ENCODE assay signal across 19 cellular contexts in the genomic region with DNA sequence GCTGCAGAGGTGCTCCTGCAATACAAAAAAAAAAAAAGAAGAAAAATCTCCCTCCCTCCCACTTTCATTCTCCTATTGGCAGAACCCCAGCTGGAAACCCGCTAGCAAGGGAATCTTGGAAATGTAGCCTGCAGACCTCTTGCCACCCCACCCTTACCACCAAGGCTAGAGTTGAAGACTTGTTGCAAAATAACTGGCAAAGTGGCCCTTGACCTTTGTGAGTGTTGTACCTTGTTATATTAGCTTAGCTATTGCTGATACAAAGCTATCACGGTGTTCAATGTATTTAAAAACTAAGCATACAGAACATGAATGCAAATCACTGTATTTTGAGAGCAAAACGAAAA. TPM values are rescaled to one million over a fixed set of nuclear protein-coding genes. Genes with fewer than 3 reads are reported as not detected.
DNase-seq lines count a peak whose midpoint lies in the region; ATAC-seq, FAIRE-seq and TF ChIP-seq lines count a peak whose summit lies in the region.
"Had no signal": no experiment of that assay in that cellular context is flagged by ENCODE, and none has a peak within 500 bp of the region (broad histone marks: within the 10 kb centered on the region; RNA-seq: fewer than 3 reads in every experiment).

No MANE protein-coding gene starts in this region.

- no peak for TF ChIP-seq POLR2A in A549 (IDR thresholded peaks at IDR 0.05; ENCODE audit: low read length)

- peak overlapping the region; percentile 6 for H3K27ac Mint-ChIP-seq in chondrocyte (ENCODE audit: unreplicated experiment)

- no peak for TF ChIP-seq EP300 in A549 (IDR thresholded peaks at IDR 0.05)

- no peaks in the 10 kb centered on the region for H3K27me3 Mint-ChIP-seq in chondrocyte (ENCODE audit: low read depth)

- H3K4me3 ChIP-seq in A549 (no peak overlapping the region), lower lobe of right lung (no peak overlapping the region)
- H3K4me3 ChIP-seq: breast epithelium had no signal

- H3K36me3 Mint-ChIP-seq in chondrocyte (ENCODE audit: low read depth) = peaks cover 6% of the 10 kb centered on the region

- POLR2A ChIA-PET in A549 (lab: Yijun Ruan, JAX) = interaction anchor here (0.6 kb wide), 1 partner anchor 67 kb away, joined by 4 read pairs; no protein-coding TSS in a partner anchor

- H3K4me1 ChIP-seq in A549 (peaks cover 34% of the 10 kb centered on the region), lower lobe of right lung (peaks cover 10% of the 10 kb centered on the region)
- H3K4me1 ChIP-seq: breast epithelium had no signal

- CTCF ChIA-PET in A549 (lab: Yijun Ruan, JAX) = interaction anchor here (0.8 kb wide), 1 partner anchor 31 kb away, joined by 3 read pairs; no protein-coding TSS in a partner anchor

- H3K4me1 Mint-ChIP-seq in chondrocyte (ENCODE audit: low read depth) = peaks cover 23% of the 10 kb centered on the region

- TF ChIP-seq CTCF in A549 (IDR thresholded peaks at IDR 0.05) (no peak), chondrocyte (IDR thresholded peaks at IDR 0.05) (no peak), lower lobe of right lung (IDR thresholded peaks at IDR 0.05) (no peak)

- FAIRE-seq in A549 (lab: Jason Lieb, UNC) (no peak), GM19239 (lab: Jason Lieb, UNC) (no peak)
- FAIRE-seq: RCC 7860 had no signal

- peak overlapping the region; percentile 54 for H3K4me2 ChIP-seq in A549

- TF ChIP-seq RAD21 in A549 (conservative IDR thresholded peaks at IDR 0.05 in 1 of 2, IDR thresholded peaks at IDR 0.05 in 1 of 2) = no peak

- DNase-seq in A549 (ENCODE audit: low read depth in 1 of 2, low spot score in 1 of 2) (no peak), LHCN-M2 (ENCODE audit: low read depth) (peak; percentile 32), chondrocyte (ENCODE audit: low spot score) (no peak), lower lobe of right lung (peak; percentile 55), GM19239 (ENCODE audit: insufficient read length, low spot score) (no peak), UCSD-AML1 (lab: John Stamatoyannopoulos, UW; ENCODE audit: unreplicated experiment) (no peak), anterior cingulate cortex (lab: John Stamatoyannopoulos, UW) (no peak)
- DNase-seq: activated naive CD4-positive, alpha-beta T cell treated with Interleukin-2 at 50 U/mL for 16 hours; effector CD4-positive, alpha-beta T cell; hypothalamus; left cardiac atrium; NCI-H2029 treated with DMSO at 0.1 percent for 48 hours; NCI-H748 treated with DMSO at 0.1 percent for 48 hours; posterior cingulate gyrus; stimulated activated naive CD4-positive, alpha-beta T cell had no signal

- H3K27me3 ChIP-seq in lower lobe of right lung (ENCODE audit: low read depth) = no peaks in the 10 kb centered on the region
- H3K27me3 ChIP-seq: breast epithelium had no signal

- intact Hi-C loops in lower lobe of right lung (cut with DNase I) = no loop called here

- no peaks in the 10 kb centered on the region for H3K36me3 ChIP-seq in lower lobe of right lung
- H3K36me3 ChIP-seq: breast epithelium had no signal

- peak overlapping the region in 1 of 2 experiments; percentile 54; a peak in 1 of 6 replicates for H3K27ac ChIP-seq in A549
- H3K27ac ChIP-seq in lower lobe of right lung = no peak overlapping the region
- H3K27ac ChIP-seq: breast epithelium had no signal

- H3K4me3 Mint-ChIP-seq in chondrocyte (ENCODE audit: unreplicated experiment) = no peak overlapping the region

- WGBS in A549 (ENCODE audit: missing lambda C conversion rate) = 81% methylated on average over 3 of the region's 3 CpGs

- no peaks in the 10 kb centered on the region for H3K9me3 Mint-ChIP-seq in chondrocyte (ENCODE audit: low read depth)

- ATAC-seq in A549 = no peak
- peak; percentile 79 to 94 for ATAC-seq in lower lobe of right lung
- ATAC-seq in HG02884 (IDR thresholded peaks at IDR 0.05; ENCODE audit: unreplicated experiment) = no peak

- H3K9me3 ChIP-seq in A549 (no peaks in the 10 kb centered on the region), lower lobe of right lung (no peaks in the 10 kb centered on the region)
- H3K9me3 ChIP-seq: breast epithelium had no signal

TF ChIP-seq in A549, 52 proteins besides CTCF, POLR2A, EP300 and RAD21:
- no peak for TF ChIP-seq CHD4 (IDR thresholded peaks at IDR 0.05; ENCODE audit: borderline replicate concordance)
- no peak for TF ChIP-seq EHF (CRISPR knock-in tag; IDR thresholded peaks at IDR 0.05)
- no peak for TF ChIP-seq NR3C1 (IDR thresholded peaks at IDR 0.05)
- TF ChIP-seq, protein P1, sequence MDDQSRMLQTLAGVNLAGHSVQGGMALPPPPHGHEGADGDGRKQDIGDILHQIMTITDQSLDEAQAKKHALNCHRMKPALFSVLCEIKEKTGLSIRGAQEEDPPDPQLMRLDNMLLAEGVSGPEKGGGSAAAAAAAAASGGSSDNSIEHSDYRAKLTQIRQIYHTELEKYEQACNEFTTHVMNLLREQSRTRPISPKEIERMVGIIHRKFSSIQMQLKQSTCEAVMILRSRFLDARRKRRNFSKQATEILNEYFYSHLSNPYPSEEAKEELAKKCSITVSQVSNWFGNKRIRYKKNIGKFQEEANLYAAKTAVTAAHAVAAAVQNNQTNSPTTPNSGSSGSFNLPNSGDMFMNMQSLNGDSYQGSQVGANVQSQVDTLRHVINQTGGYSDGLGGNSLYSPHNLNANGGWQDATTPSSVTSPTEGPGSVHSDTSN (IDR thresholded peaks at IDR 0.05) = no peak
- no peak for TF ChIP-seq CHD2 (IDR thresholded peaks at IDR 0.05; ENCODE audit: low read length, partially characterized antibody)
- no peak for TF ChIP-seq EHMT2 (IDR thresholded peaks at IDR 0.05; ENCODE audit: low read depth)
- TF ChIP-seq BHLHE40 (IDR thresholded peaks at IDR 0.05; ENCODE audit: low read depth, low read length) = no peak
- TF ChIP-seq PHF8 (IDR thresholded peaks at IDR 0.05; ENCODE audit: borderline replicate concordance, low read depth) = no peak
- no peak for TF ChIP-seq KDM1A (IDR thresholded peaks at IDR 0.05; ENCODE audit: low read depth)
- TF ChIP-seq, protein P2, sequence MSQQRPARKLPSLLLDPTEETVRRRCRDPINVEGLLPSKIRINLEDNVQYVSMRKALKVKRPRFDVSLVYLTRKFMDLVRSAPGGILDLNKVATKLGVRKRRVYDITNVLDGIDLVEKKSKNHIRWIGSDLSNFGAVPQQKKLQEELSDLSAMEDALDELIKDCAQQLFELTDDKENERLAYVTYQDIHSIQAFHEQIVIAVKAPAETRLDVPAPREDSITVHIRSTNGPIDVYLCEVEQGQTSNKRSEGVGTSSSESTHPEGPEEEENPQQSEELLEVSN (IDR thresholded peaks at IDR 0.05; ENCODE audit: borderline replicate concordance, low read depth) = no peak
- TF ChIP-seq FOXS1 (CRISPR knock-in tag; IDR thresholded peaks at IDR 0.05) = no peak
- no peak for TF ChIP-seq POLR2AphosphoS2 (conservative IDR thresholded peaks at IDR 0.05; ENCODE audit: low read length)
- TF ChIP-seq HOXA7 (CRISPR knock-in tag; IDR thresholded peaks at IDR 0.05) = no peak
- TF ChIP-seq TP53 (CRISPR knock-in tag; IDR thresholded peaks at IDR 0.05) = no peak
- TF ChIP-seq CBX8 (IDR thresholded peaks at IDR 0.05) = no peak
- TF ChIP-seq, protein P3, sequence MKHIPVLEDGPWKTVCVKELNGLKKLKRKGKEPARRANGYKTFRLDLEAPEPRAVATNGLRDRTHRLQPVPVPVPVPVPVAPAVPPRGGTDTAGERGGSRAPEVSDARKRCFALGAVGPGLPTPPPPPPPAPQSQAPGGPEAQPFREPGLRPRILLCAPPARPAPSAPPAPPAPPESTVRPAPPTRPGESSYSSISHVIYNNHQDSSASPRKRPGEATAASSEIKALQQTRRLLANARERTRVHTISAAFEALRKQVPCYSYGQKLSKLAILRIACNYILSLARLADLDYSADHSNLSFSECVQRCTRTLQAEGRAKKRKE (CRISPR knock-in tag; IDR thresholded peaks at IDR 0.05; ENCODE audit: low read depth) = no peak
- no peak for TF ChIP-seq CEBPB (IDR thresholded peaks at IDR 0.05)

RNA-seq across cellular contexts. Expression of a gene that starts 57.5 kb away (rescaled TPM):
- not detected in 2 replicates for polyA plus RNA-seq in A549 (2011; rRNA removed)
- not detected in 2 replicates for polyA plus RNA-seq in A549 (2012; cell fraction: cytosol; rRNA removed)
- not detected in 2 replicates for polyA plus RNA-seq in A549 (2012; cell fraction: nucleus; rRNA removed)
- polyA plus RNA-seq in A549 (2017; fragmentation: RNase III; extraction: RNeasy Plus Mini Kit Qiagen cat#74134 plus additional on column Dnase treatment) = not detected in 3 replicates
- not detected in 2 replicates for polyA minus RNA-seq in A549 (2011; rRNA and poly(A)+ RNA removed)
- 0.64 TPM in 1 of 2 replicates, not detected in the other for total RNA-seq in LHCN-M2 (2014; rRNA removed)
- polyA plus RNA-seq in LHCN-M2 (2012) = 0.29 TPM
- not detected in 3 replicates for total RNA-seq in chondrocyte
- not detected for total RNA-seq in lower lobe of right lung
- total RNA-seq: left cardiac atrium, ureter had no signal

Comparison
In these comparisons a context has a peak if more than half of its experiments do, and no peak if none do; other contexts are left out.
1. ATAC-seq: peak in lower lobe of right lung (2 of 2); none in A549 (0 of 2) and HG02884 (single experiment).
2. DNase-seq: peak in LHCN-M2 (single experiment) and lower lobe of right lung (single experiment); none in A549 (0 of 2), chondrocyte (single experiment), GM19239 (single experiment), UCSD-AML1 (single experiment) and anterior cingulate cortex (0 of 58).